ENCODE assay signal across 1 cellular context in the genomic region with DNA sequence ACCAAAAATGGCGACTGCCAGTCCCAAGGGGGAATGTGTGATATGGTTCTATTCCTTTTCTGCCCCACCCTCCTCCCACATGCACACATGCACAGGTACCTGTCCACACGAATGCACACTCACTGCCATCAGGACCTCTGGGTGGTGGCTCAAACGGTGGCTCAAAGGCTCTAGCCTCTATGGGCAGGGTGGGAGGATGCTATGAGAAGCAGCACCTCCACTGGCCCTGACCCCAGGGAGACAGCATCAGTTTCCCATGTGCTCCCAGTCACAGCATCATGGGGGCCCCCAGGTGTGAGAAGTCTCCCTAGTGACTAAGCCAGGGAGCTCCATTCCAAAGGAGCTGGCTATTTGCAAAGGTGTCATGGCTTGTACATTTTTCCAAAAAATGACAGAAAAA.
TF ChIP-seq lines count a peak whose summit lies in the region.

No MANE protein-coding gene starts in this region.

TF ChIP-seq in HepG2, 621 proteins besides CTCF, POLR2A, EP300 and RAD21:
- 0 out of 2 replicates have a peak, but pooled peaks have one; percentile 4 for TF ChIP-seq REPIN1 (CRISPR knock-in tag; IDR thresholded peaks at IDR 0.05; ENCODE audit: borderline replicate concordance, low read depth)
- TF ChIP-seq HNRNPK (IDR thresholded peaks at IDR 0.05; ENCODE audit: low read depth, low read length, poor library complexity, severe bottlenecking): no peak
- TF ChIP-seq STAT5B (CRISPR knock-in tag; IDR thresholded peaks at IDR 0.05): no peak
- TF ChIP-seq ZNF563 (CRISPR knock-in tag; IDR thresholded peaks at IDR 0.05): 0 out of 2 replicates have a peak, but pooled peaks have one; percentile 10
- TF ChIP-seq SNRNP70 (IDR thresholded peaks at IDR 0.05; ENCODE audit: low read depth, low read length): no peak
- 0 out of 2 replicates have a peak, but pooled peaks have one; percentile 28 for TF ChIP-seq ZNF12 (CRISPR knock-in tag; IDR thresholded peaks at IDR 0.05)
- 0 out of 2 replicates have a peak, but pooled peaks have one; percentile 29 for TF ChIP-seq ZNF850 (CRISPR knock-in tag; conservative IDR thresholded peaks at IDR 0.05)
TF ChIP-seq in HepG2: peak in this region for 4.
